Comparison of ENCODE assay signal across 7 cellular contexts in the genomic region with DNA sequence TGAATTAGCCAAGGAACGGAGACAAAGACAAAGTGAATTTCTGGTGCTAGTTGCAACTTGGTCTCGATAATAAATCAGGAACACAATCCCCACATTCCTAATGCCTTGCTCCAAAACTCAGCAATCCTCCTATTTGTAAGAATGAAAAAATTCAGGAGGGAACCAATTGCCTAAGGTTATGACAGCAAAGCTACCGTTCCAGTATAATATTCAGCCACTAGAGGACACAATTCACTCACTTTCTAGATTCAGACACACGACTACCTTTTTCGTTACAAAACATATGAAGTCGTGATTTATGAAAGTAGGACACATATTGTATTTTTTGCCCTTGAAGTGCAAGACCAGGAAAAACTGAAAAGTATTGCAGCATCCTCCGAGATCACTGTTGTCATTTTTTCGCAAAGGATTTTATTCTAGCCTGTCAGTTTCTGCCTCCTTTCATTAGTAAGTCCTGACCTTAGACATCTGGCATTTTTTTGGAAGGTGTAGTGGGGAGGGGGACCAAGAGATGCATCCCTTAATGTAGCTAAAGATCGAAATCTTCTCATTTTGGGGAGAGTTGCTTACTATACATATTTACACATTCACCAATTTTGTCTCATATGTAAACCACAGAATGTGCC.
DNase-seq lines count a peak whose midpoint lies in the region; ATAC-seq, FAIRE-seq and TF ChIP-seq lines count a peak whose summit lies in the region.

No MANE protein-coding gene starts in this region.

- H3K27me3 ChIP-seq in keratinocyte (ENCODE audit: control insufficient read depth, extremely low read depth, insufficient read depth, low read length): no peaks in the 10 kb centered on the region
- H3K27me3 ChIP-seq in upper lobe of left lung: no peaks in the 10 kb centered on the region

- TF ChIP-seq CTCF in keratinocyte (optimal IDR thresholded peaks at IDR 0.05 in 1 of 3, IDR thresholded peaks at IDR 0.05 in 1 of 3, conservative IDR thresholded peaks at IDR 0.05 in 1 of 3; ENCODE audit: extremely low read depth in 1 of 3, insufficient read depth in 2 of 3, low read length in 3 of 3): peak in 2 of 3 experiments; percentile 78 to 84
- TF ChIP-seq CTCF in upper lobe of left lung (IDR thresholded peaks at IDR 0.05): peak in 5 of 6 experiments; percentile 38 to 77 (median 62)

- no peaks in the 10 kb centered on the region for H3K9me3 ChIP-seq in keratinocyte (ENCODE audit: control insufficient read depth, low read depth, low read length)
- no peaks in the 10 kb centered on the region for H3K9me3 ChIP-seq in upper lobe of left lung

- H3K4me3 ChIP-seq in keratinocyte (ENCODE audit: control insufficient read depth in 2 of 3, extremely low read depth in 1 of 3, insufficient read depth in 2 of 3, low read depth in 1 of 3, low read length in 3 of 3) (no peak overlapping the region), upper lobe of left lung (no peak overlapping the region)

- FAIRE-seq in keratinocyte (lab: Jason Lieb, UNC): peak; percentile 66

- no peaks in the 10 kb centered on the region for H3K9me1 ChIP-seq in keratinocyte (ENCODE audit: control insufficient read depth, extremely low read depth, insufficient read depth, low read length)

- H3K36me3 ChIP-seq in keratinocyte (ENCODE audit: control insufficient read depth in 2 of 2, extremely low read depth in 1 of 2, insufficient read depth in 2 of 2, low read length in 2 of 2) (no peaks in the 10 kb centered on the region), upper lobe of left lung (peaks cover 0 to 16% (median 8%) of the 10 kb centered on the region in 4 donors)

- no peak for TF ChIP-seq EP300 in upper lobe of left lung (IDR thresholded peaks at IDR 0.05)

- no peak overlapping the region for H2AFZ ChIP-seq in keratinocyte (ENCODE audit: control insufficient read depth, low read length)

- peak in 1 of 2 donors; percentile 63 for ATAC-seq in upper lobe of left lung (ENCODE audit: low FRiP score in 2 of 2)
- ATAC-seq in GM21529 (IDR thresholded peaks at IDR 0.05; ENCODE audit: unreplicated experiment): no peak

- H3K79me2 ChIP-seq in keratinocyte (ENCODE audit: control insufficient read depth, insufficient read depth, low read length): no peaks in the 10 kb centered on the region

- DNase-seq in GM04504 (ENCODE audit: low read depth) (peak; percentile 13), NCI-H1694 (lab: John Stamatoyannopoulos, UW) (peak; percentile 92), astrocyte of the hippocampus (ENCODE audit: low read depth, low spot score) (peak; percentile 60), keratinocyte (ENCODE audit: low read depth, low spot score) (peak; percentile 7), upper lobe of left lung (no peak), NOMO-1 (lab: John Stamatoyannopoulos, UW; ENCODE audit: unreplicated experiment in 2 of 2) (no peak)

- TF ChIP-seq POLR2A in upper lobe of left lung (IDR thresholded peaks at IDR 0.05): no peak

- H3K4me1 ChIP-seq in keratinocyte (ENCODE audit: control insufficient read depth, extremely low read depth, insufficient read depth, low read length) (peaks cover 4% of the 10 kb centered on the region), upper lobe of left lung (peaks cover 0 to 2% (median 0%) of the 10 kb centered on the region in 4 donors)

- H3K9ac ChIP-seq in keratinocyte (ENCODE audit: control insufficient read depth, extremely low read depth, insufficient read depth, low read length): no peak overlapping the region

- H3K4me2 ChIP-seq in keratinocyte (ENCODE audit: control insufficient read depth, extremely low read depth, insufficient read depth, low read depth, low read length): no peak overlapping the region

- H3K27ac ChIP-seq in keratinocyte (ENCODE audit: control insufficient read depth, insufficient read depth, low read length): no peak overlapping the region
- H3K27ac ChIP-seq in upper lobe of left lung: no peak overlapping the region

- 31 to 46% methylated on average over 9 of the region's 9 CpGs for WGBS in upper lobe of left lung, 2 donors

- dilution Hi-C loops in keratinocyte (cut with MboI; ENCODE audit: extremely low pct_ligation_motif_present, low sequenced_read_pairs): no loop called here

- no peaks in the 10 kb centered on the region for H4K20me1 ChIP-seq in keratinocyte (ENCODE audit: control insufficient read depth, extremely low read depth, insufficient read depth, low read length)

Comparison
In these comparisons a context has a peak if more than half of its experiments do, and no peak if none do; other contexts are left out.
1. DNase-seq: peak in GM04504 (single experiment), NCI-H1694 (single experiment), astrocyte of the hippocampus (single experiment) and keratinocyte (single experiment); none in upper lobe of left lung (0 of 2) and NOMO-1 (0 of 2).